Comparison of ENCODE assay signal across 21 cellular contexts in the genomic region with DNA sequence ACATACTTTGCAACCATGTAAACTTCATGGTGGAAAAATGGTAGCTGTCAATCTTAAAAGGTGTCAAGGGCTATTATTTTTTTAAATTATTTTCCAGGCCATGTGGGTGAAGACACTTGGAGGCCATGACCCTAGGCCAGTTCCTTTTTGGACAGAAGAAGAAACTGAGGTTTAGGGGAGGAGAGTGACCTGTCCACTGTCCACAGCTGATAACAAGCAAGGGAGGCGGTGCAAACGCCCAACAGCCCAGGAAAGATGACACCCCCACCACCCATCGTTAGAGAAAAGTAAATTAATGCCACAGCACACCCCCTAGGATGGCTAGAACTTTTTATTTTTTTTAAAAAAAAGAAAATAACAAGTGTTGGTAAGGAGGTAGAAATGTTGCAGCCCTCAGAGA. TPM values are rescaled to one million over a fixed set of nuclear protein-coding genes. Genes with fewer than 3 reads are reported as not detected.
DNase-seq lines count a peak whose midpoint lies in the region; ATAC-seq and TF ChIP-seq lines count a peak whose summit lies in the region.
"Had no signal": no experiment of that assay in that cellular context is flagged by ENCODE, and none has a peak within 500 bp of the region (broad histone marks: within the 10 kb centered on the region; RNA-seq: fewer than 3 reads in every experiment).

No MANE protein-coding gene starts in this region.

- CTCF ChIA-PET in PC-9 (lab: Charles Lee), result no interaction called here

- H3K36me3 ChIP-seq in H7 (replicated peaks; ENCODE audit: control insufficient read depth, insufficient read depth, low read length), result no peaks in the 10 kb centered on the region
- H3K36me3 ChIP-seq in PC-9 (ENCODE audit: low read depth), result no peaks in the 10 kb centered on the region
- H3K36me3 ChIP-seq: BLaER1 treated with 17β-estradiol and CSF1 and Interleukin-3, amounts not matched to agents 10 nM and 100 nM; HAP-1 had no signal

- H3K4me1 ChIP-seq in PC-9 (replicated peaks; ENCODE audit: insufficient read depth), result peaks cover 32% of the 10 kb centered on the region

- no peaks in the 10 kb centered on the region for H4K20me1 ChIP-seq in PC-9 (ENCODE audit: insufficient read depth)

- H3K4me3 ChIP-seq in H7 (ENCODE audit: insufficient read depth, low read depth, low read length) (no peak overlapping the region), PC-9 (no peak overlapping the region)
- H3K4me3 ChIP-seq: BLaER1 treated with 17β-estradiol and CSF1 and Interleukin-3, amounts not matched to agents 10 nM and 100 nM; GM12878; HAP-1 had no signal

- intact Hi-C loops in Right ventricle myocardium inferior (cut with DNase I) (loop anchor here (10.0 kb wide), 1 partner anchor 95 kb away; no protein-coding TSS in a partner anchor), left cardiac atrium (cut with DNase I) (loop anchor here (5.0 to 10.0 kb wide), 3 partner anchors 45 to 242 kb away; partner anchors contain the start of gene CBX8 (in 1 of the 2)), PC-9 (cut with micrococcal nuclease; ENCODE audit: unreplicated experiment) (loop anchor here (2.0 kb wide), 1 partner anchor 19 kb away; no protein-coding TSS in a partner anchor), posterior vena cava (cut with DNase I) (loop anchor here (10.0 kb wide), 2 partner anchors 235 to 245 kb away; no protein-coding TSS in a partner anchor)

- H3K4me2 ChIP-seq in PC-9, result no peak overlapping the region
- H3K4me2 ChIP-seq: BLaER1 treated with 17β-estradiol and CSF1 and Interleukin-3, amounts not matched to agents 10 nM and 100 nM had no signal

- no peaks in the 10 kb centered on the region for H3K9me2 ChIP-seq in PC-9 (ENCODE audit: insufficient read depth)

- TF ChIP-seq CTCF in PC-9 (conservative IDR thresholded peaks at IDR 0.05), result no peak

- ATAC-seq in Right ventricle myocardium inferior (no peak), left cardiac atrium (no peak), GM19452 (IDR thresholded peaks at IDR 0.05; ENCODE audit: unreplicated experiment) (no peak)
- ATAC-seq: CD8-positive, alpha-beta T cell; GM12878 had no signal

- no peaks in the 10 kb centered on the region for H3K9me3 ChIP-seq in PC-9 (ENCODE audit: insufficient read depth, low read depth)
- H3K9me3 ChIP-seq: BLaER1 treated with 17β-estradiol and CSF1 and Interleukin-3, amounts not matched to agents 10 nM and 100 nM; HAP-1 had no signal

- no TSS peak for BruUV-seq in PC-9 (replicated peaks; lab: Mats Ljungman, UMichigan)

- peaks cover 52% of the 10 kb centered on the region for H3F3A ChIP-seq in PC-9 (ENCODE audit: insufficient read depth, low read depth)

- H3K79me2 ChIP-seq in PC-9 (ENCODE audit: low read depth), result no peaks in the 10 kb centered on the region; the same call in 1 of the 2 replicates

- POLR2A ChIA-PET in PC-9 (lab: Charles Lee; ENCODE audit: unreplicated experiment), result no interaction called here

- H3K27me3 ChIP-seq in H7 (ENCODE audit: control insufficient read depth, insufficient read depth, low read length) (peaks cover 33% of the 10 kb centered on the region), PC-9 (ENCODE audit: insufficient read depth, low read depth) (no peaks in the 10 kb centered on the region)

- DNase-seq in Right ventricle myocardium inferior (ENCODE audit: missing footprints) (peak; percentile 4), left cardiac atrium (no peak), H7 (peak; percentile 31), PC-9 (no peak), posterior vena cava (ENCODE audit: low spot score) (peak; percentile 15), NCI-H1417 (lab: John Stamatoyannopoulos, UW) (no peak)
- DNase-seq in activated effector memory CD4-positive, alpha-beta T cell treated with Interleukin-2 at 50 U/mL for 16 hours, result no peak
- DNase-seq: 8988T; CD8-positive, alpha-beta T cell; COR-L47; DMS53; DND-41 had no signal

- no peak overlapping the region for H2AFZ ChIP-seq in PC-9

- peak overlapping the region; percentile 18; the same call in 1 of the 2 replicates for H3K27ac ChIP-seq in PC-9
- H3K27ac ChIP-seq: BLaER1 treated with 17β-estradiol and CSF1 and Interleukin-3, amounts not matched to agents 10 nM and 100 nM; HL-60 had no signal

RNA-seq across cellular contexts. Expression of gene ENPP7, which starts 19.2 kb away (rescaled TPM):
- not detected for total RNA-seq in Right ventricle myocardium inferior
- total RNA-seq in left cardiac atrium, result not detected
- total RNA-seq in H7 (2014; rRNA removed; shearing (Covaris generic)), result not detected in 2 replicates
- not detected in 2 replicates for total RNA-seq in PC-9 (2021)
- total RNA-seq in posterior vena cava, result not detected
- total RNA-seq: G401, H1, HFFc6, HT1080 had no signal

RNA-seq across cellular contexts. Expression of gene CBX2, which starts 28.0 kb away (rescaled TPM):
- total RNA-seq in Right ventricle myocardium inferior, result 4.2 TPM
- total RNA-seq in left cardiac atrium, result 1 to 10 TPM; 3.1 to 3.5 TPM
- total RNA-seq in H7 (2014; rRNA removed; shearing (Covaris generic)), result 89.1 and 97.4 TPM in 2 replicates
- total RNA-seq in PC-9 (2021), result 30.4 and 32.6 TPM in 2 replicates
- 1 to 10 TPM; 1.6 to 1.8 TPM for total RNA-seq in posterior vena cava

RNA-seq across cellular contexts. Expression of gene CBX8, which starts 46.9 kb away (rescaled TPM):
- total RNA-seq in Right ventricle myocardium inferior (5.3 TPM), left cardiac atrium (1 to 10 TPM; 4.1 to 5.9 TPM), PC-9 (2021) (14.2 and 15.5 TPM in 2 replicates), posterior vena cava (1 to 10 TPM; 4.4 to 5.1 TPM)
- total RNA-seq in H7 (2014; rRNA removed; shearing (Covaris generic)), result 1.4 and 1.9 TPM in 2 replicates

Comparison
In these comparisons a context has a peak if more than half of its experiments do, and no peak if none do; other contexts are left out.
1. DNase-seq: peak in Right ventricle myocardium inferior (single experiment), H7 (single experiment) and posterior vena cava (single experiment); none in left cardiac atrium (single experiment), PC-9 (0 of 2), activated effector memory CD4-positive, alpha-beta T cell treated with Interleukin-2 at 50 U/mL for 16 hours (single experiment) and NCI-H1417 (0 of 3).